Comparison of ENCODE assay signal across 8 cellular contexts in genomic region chr13:113393572-113394503, GRCh38.
DNase-seq lines count a peak whose midpoint lies in the region; ATAC-seq, FAIRE-seq and TF ChIP-seq lines count a peak whose summit lies in the region.

No MANE protein-coding gene starts in this region.

- H3K36me3 Mint-ChIP-seq in nephron (ENCODE audit: low read depth), result no peaks in the 10 kb centered on the region

- peaks cover 28% of the 10 kb centered on the region for H3K4me1 ChIP-seq in HUES6 (ENCODE audit: control insufficient read depth, insufficient read depth, low read length)

- H3K27me3 Mint-ChIP-seq in nephron (ENCODE audit: low read depth), result peaks cover 7% of the 10 kb centered on the region

- peak overlapping the region; percentile 18 for H3K9ac ChIP-seq in HUES6 (ENCODE audit: low read length)

- peaks cover 11% of the 10 kb centered on the region for H3K4me1 Mint-ChIP-seq in nephron

- no peaks in the 10 kb centered on the region for H3K36me3 ChIP-seq in HUES6 (ENCODE audit: control insufficient read depth, insufficient read depth, low read length)

- peaks cover 16% of the 10 kb centered on the region for H3K9me3 Mint-ChIP-seq in nephron

- peaks cover 4% of the 10 kb centered on the region; the same call in 1 of the 2 replicates for H3K9me3 ChIP-seq in HUES6 (ENCODE audit: control insufficient read depth, insufficient read depth, low read depth, low read length)

- no peak for FAIRE-seq in RCC 7860 (lab: Jason Lieb, UNC)

- H3K27ac ChIP-seq in HUES6 (ENCODE audit: low read depth, low read length), result no peak overlapping the region

- peak overlapping the region; percentile 3 to 71 (median 19) for H3K27ac Mint-ChIP-seq in nephron

- peak; percentile 71 for ATAC-seq in GM21447 (IDR thresholded peaks at IDR 0.05; ENCODE audit: unreplicated experiment)
- ATAC-seq in stimulated activated naive CD8-positive, alpha-beta T cell treated with anti-CD3 and anti-CD28 coated beads, Interleukin-15, Interleukin-2, amounts not matched to agents 100 U/mL and 50 U/mL, for 24 hours, result peak; percentile 98

- no peaks in the 10 kb centered on the region for H3K27me3 ChIP-seq in HUES6 (ENCODE audit: control insufficient read depth, insufficient read depth, low read length)

- peak overlapping the region; percentile 87 to 97 (median 92) for H3K4me3 Mint-ChIP-seq in nephron

- H3K4me3 ChIP-seq in HUES6 (ENCODE audit: low read depth, low read length) (peak overlapping the region; percentile 60), fibroblast of pulmonary artery (replicated peaks; ENCODE audit: low read depth, low read length) (peak overlapping the region; percentile 68)

- TF ChIP-seq CTCF in fibroblast of pulmonary artery (IDR thresholded peaks at IDR 0.05; ENCODE audit: low read length, missing control alignments), result peak; percentile 19
- peak; percentile 90 to 93 (median 92) for TF ChIP-seq CTCF in nephron (IDR thresholded peaks at IDR 0.05; ENCODE audit: unreplicated experiment in 3 of 3)

- DNase-seq in DMS153 (lab: John Stamatoyannopoulos, UW) (peak; percentile 69), RCC 7860 (ENCODE audit: low spot score) (peak; percentile 31), activated T-helper 1 cell treated with Interleukin-2 at 50 U/mL for 16 hours (ENCODE audit: low read depth) (peak; percentile 72), fibroblast of pulmonary artery (ENCODE audit: low read depth) (peak; percentile 65)
- DNase-seq in stimulated activated naive CD8-positive, alpha-beta T cell treated with anti-CD3 and anti-CD28 coated beads, Interleukin-15, Interleukin-2, amounts not matched to agents 100 U/mL and 50 U/mL, for 24 hours, result peak; percentile 89

Comparison
In these comparisons a context has a peak if more than half of its experiments do, and no peak if none do; other contexts are left out.
1. DNase-seq: peak in every context shown above with its lines; median percentile 89 in stimulated activated naive CD8-positive, alpha-beta T cell treated with anti-CD3 and anti-CD28 coated beads, Interleukin-15, Interleukin-2, amounts not matched to agents 100 U/mL and 50 U/mL, for 24 hours; 72 in activated T-helper 1 cell treated with Interleukin-2 at 50 U/mL for 16 hours; 69 in DMS153; 65 in fibroblast of pulmonary artery; 31 in RCC 7860.